Comparison of ENCODE assay signal across 1 cellular context in the genomic region with DNA sequence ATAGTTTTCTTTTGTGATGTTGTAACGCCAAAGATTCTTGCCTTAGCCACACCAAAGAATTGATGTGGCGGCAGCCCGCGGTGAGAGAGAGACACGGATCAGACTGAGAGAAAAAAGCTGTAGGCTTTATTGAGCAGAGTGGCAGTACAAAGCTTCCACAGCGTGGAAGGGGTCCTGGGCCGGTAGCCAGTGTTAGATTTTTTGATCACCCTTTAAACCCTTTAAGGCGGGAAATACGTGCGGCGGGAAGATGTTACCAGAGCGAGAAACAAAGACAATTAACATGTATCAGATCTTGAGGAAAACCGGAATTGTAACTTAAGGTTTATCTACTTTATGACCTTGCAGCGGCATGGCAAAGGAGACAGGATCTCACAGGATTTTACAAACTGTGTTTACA.
TF ChIP-seq lines count a peak whose summit lies in the region.

No MANE protein-coding gene starts in this region.

TF ChIP-seq in K562, 482 proteins besides CTCF, POLR2A, EP300 and RAD21:
- TF ChIP-seq EP400 (IDR thresholded peaks at IDR 0.05): 0 out of 2 replicates have a peak, but pooled peaks have one; percentile 14
- peak; percentile 50; the same call in 1 of the 2 replicates for TF ChIP-seq SMARCE1 (IDR thresholded peaks at IDR 0.05)
- peak; percentile 49 for TF ChIP-seq ARID1B (IDR thresholded peaks at IDR 0.05)
- TF ChIP-seq ESRRA (IDR thresholded peaks at IDR 0.05; ENCODE audit: borderline replicate concordance, low read depth): peak; percentile 74; the same call in 1 of the 2 replicates
- TF ChIP-seq TRIM24 (IDR thresholded peaks at IDR 0.05): peak; percentile 15 to 53; a peak in 1 of 4 replicates
- peak; percentile 78 for TF ChIP-seq SOX6 (IDR thresholded peaks at IDR 0.05)
- 0 out of 2 replicates have a peak, but pooled peaks have one; percentile 36 for TF ChIP-seq SMARCA4 (IDR thresholded peaks at IDR 0.05)
- 0 out of 2 replicates have a peak, but pooled peaks have one; percentile 23 for TF ChIP-seq ETV1 (tag; conservative IDR thresholded peaks at IDR 0.05; ENCODE audit: low read depth)
- peak; percentile 44; the same call in 1 of the 2 replicates for TF ChIP-seq SMAD4 (CRISPR knock-in tag; conservative IDR thresholded peaks at IDR 0.05)
- TF ChIP-seq, protein P1, sequence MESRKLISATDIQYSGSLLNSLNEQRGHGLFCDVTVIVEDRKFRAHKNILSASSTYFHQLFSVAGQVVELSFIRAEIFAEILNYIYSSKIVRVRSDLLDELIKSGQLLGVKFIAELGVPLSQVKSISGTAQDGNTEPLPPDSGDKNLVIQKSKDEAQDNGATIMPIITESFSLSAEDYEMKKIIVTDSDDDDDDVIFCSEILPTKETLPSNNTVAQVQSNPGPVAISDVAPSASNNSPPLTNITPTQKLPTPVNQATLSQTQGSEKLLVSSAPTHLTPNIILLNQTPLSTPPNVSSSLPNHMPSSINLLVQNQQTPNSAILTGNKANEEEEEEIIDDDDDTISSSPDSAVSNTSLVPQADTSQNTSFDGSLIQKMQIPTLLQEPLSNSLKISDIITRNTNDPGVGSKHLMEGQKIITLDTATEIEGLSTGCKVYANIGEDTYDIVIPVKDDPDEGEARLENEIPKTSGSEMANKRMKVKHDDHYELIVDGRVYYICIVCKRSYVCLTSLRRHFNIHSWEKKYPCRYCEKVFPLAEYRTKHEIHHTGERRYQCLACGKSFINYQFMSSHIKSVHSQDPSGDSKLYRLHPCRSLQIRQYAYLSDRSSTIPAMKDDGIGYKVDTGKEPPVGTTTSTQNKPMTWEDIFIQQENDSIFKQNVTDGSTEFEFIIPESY (CRISPR knock-in tag; IDR thresholded peaks at IDR 0.05): 0 out of 2 replicates have a peak, but pooled peaks have one; percentile 43
- peak; percentile 53; the same call in 1 of the 2 replicates for TF ChIP-seq L3MBTL2 (IDR thresholded peaks at IDR 0.05)
- TF ChIP-seq, protein P2, sequence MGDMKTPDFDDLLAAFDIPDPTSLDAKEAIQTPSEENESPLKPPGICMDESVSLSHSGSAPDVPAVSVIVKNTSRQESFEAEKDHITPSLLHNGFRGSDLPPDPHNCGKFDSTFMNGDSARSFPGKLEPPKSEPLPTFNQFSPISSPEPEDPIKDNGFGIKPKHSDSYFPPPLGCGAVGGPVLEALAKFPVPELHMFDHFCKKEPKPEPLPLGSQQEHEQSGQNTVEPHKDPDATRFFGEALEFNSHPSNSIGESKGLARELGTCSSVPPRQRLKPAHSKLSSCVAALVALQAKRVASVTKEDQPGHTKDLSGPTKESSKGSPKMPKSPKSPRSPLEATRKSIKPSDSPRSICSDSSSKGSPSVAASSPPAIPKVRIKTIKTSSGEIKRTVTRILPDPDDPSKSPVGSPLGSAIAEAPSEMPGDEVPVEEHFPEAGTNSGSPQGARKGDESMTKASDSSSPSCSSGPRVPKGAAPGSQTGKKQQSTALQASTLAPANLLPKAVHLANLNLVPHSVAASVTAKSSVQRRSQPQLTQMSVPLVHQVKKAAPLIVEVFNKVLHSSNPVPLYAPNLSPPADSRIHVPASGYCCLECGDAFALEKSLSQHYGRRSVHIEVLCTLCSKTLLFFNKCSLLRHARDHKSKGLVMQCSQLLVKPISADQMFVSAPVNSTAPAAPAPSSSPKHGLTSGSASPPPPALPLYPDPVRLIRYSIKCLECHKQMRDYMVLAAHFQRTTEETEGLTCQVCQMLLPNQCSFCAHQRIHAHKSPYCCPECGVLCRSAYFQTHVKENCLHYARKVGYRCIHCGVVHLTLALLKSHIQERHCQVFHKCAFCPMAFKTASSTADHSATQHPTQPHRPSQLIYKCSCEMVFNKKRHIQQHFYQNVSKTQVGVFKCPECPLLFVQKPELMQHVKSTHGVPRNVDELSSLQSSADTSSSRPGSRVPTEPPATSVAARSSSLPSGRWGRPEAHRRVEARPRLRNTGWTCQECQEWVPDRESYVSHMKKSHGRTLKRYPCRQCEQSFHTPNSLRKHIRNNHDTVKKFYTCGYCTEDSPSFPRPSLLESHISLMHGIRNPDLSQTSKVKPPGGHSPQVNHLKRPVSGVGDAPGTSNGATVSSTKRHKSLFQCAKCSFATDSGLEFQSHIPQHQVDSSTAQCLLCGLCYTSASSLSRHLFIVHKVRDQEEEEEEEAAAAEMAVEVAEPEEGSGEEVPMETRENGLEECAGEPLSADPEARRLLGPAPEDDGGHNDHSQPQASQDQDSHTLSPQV (IDR thresholded peaks at IDR 0.05): peak; percentile 58; the same call in 1 of the 2 replicates
- TF ChIP-seq, protein P3, sequence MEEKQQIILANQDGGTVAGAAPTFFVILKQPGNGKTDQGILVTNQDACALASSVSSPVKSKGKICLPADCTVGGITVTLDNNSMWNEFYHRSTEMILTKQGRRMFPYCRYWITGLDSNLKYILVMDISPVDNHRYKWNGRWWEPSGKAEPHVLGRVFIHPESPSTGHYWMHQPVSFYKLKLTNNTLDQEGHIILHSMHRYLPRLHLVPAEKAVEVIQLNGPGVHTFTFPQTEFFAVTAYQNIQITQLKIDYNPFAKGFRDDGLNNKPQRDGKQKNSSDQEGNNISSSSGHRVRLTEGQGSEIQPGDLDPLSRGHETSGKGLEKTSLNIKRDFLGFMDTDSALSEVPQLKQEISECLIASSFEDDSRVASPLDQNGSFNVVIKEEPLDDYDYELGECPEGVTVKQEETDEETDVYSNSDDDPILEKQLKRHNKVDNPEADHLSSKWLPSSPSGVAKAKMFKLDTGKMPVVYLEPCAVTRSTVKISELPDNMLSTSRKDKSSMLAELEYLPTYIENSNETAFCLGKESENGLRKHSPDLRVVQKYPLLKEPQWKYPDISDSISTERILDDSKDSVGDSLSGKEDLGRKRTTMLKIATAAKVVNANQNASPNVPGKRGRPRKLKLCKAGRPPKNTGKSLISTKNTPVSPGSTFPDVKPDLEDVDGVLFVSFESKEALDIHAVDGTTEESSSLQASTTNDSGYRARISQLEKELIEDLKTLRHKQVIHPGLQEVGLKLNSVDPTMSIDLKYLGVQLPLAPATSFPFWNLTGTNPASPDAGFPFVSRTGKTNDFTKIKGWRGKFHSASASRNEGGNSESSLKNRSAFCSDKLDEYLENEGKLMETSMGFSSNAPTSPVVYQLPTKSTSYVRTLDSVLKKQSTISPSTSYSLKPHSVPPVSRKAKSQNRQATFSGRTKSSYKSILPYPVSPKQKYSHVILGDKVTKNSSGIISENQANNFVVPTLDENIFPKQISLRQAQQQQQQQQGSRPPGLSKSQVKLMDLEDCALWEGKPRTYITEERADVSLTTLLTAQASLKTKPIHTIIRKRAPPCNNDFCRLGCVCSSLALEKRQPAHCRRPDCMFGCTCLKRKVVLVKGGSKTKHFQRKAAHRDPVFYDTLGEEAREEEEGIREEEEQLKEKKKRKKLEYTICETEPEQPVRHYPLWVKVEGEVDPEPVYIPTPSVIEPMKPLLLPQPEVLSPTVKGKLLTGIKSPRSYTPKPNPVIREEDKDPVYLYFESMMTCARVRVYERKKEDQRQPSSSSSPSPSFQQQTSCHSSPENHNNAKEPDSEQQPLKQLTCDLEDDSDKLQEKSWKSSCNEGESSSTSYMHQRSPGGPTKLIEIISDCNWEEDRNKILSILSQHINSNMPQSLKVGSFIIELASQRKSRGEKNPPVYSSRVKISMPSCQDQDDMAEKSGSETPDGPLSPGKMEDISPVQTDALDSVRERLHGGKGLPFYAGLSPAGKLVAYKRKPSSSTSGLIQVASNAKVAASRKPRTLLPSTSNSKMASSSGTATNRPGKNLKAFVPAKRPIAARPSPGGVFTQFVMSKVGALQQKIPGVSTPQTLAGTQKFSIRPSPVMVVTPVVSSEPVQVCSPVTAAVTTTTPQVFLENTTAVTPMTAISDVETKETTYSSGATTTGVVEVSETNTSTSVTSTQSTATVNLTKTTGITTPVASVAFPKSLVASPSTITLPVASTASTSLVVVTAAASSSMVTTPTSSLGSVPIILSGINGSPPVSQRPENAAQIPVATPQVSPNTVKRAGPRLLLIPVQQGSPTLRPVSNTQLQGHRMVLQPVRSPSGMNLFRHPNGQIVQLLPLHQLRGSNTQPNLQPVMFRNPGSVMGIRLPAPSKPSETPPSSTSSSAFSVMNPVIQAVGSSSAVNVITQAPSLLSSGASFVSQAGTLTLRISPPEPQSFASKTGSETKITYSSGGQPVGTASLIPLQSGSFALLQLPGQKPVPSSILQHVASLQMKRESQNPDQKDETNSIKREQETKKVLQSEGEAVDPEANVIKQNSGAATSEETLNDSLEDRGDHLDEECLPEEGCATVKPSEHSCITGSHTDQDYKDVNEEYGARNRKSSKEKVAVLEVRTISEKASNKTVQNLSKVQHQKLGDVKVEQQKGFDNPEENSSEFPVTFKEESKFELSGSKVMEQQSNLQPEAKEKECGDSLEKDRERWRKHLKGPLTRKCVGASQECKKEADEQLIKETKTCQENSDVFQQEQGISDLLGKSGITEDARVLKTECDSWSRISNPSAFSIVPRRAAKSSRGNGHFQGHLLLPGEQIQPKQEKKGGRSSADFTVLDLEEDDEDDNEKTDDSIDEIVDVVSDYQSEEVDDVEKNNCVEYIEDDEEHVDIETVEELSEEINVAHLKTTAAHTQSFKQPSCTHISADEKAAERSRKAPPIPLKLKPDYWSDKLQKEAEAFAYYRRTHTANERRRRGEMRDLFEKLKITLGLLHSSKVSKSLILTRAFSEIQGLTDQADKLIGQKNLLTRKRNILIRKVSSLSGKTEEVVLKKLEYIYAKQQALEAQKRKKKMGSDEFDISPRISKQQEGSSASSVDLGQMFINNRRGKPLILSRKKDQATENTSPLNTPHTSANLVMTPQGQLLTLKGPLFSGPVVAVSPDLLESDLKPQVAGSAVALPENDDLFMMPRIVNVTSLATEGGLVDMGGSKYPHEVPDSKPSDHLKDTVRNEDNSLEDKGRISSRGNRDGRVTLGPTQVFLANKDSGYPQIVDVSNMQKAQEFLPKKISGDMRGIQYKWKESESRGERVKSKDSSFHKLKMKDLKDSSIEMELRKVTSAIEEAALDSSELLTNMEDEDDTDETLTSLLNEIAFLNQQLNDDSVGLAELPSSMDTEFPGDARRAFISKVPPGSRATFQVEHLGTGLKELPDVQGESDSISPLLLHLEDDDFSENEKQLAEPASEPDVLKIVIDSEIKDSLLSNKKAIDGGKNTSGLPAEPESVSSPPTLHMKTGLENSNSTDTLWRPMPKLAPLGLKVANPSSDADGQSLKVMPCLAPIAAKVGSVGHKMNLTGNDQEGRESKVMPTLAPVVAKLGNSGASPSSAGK (IDR thresholded peaks at IDR 0.05): peak; percentile 61
- 0 out of 2 replicates have a peak, but pooled peaks have one; percentile 31 for TF ChIP-seq LEF1 (IDR thresholded peaks at IDR 0.05)
